In genomic region chrX:39438603-39439602, GRCh38 we compare ENCODE assay signal across 17 cellular contexts.
DNase-seq lines count a peak whose midpoint lies in the region; ATAC-seq and TF ChIP-seq lines count a peak whose summit lies in the region.
"Had no signal": no experiment of that assay in that cellular context is flagged by ENCODE, and none has a peak within 500 bp of the region (broad histone marks: within the 10 kb centered on the region; RNA-seq: fewer than 3 reads in every experiment).

No MANE protein-coding gene starts in this region.

- peaks cover 6% of the 10 kb centered on the region for H3K36me3 Mint-ChIP-seq in stimulated activated naive CD8-positive, alpha-beta T cell treated with anti-CD3 and anti-CD28 coated beads, Interleukin-15, Interleukin-2, amounts not matched to agents 100 ng/mL and 50 ng/mL, for 24 hours (ENCODE audit: low read depth)

- no peaks in the 10 kb centered on the region for H3K36me3 ChIP-seq in upper lobe of right lung
- H3K36me3 ChIP-seq: breast epithelium, heart left ventricle had no signal

- no peak for ATAC-seq in stimulated activated naive CD8-positive, alpha-beta T cell treated with anti-CD3 and anti-CD28 coated beads, Interleukin-15, Interleukin-2, amounts not matched to agents 100 U/mL and 50 U/mL, for 24 hours
- ATAC-seq in upper lobe of right lung (no peak), sciatic nerve (no peak)
- ATAC-seq: left cardiac atrium had no signal

- H3K4me3 Mint-ChIP-seq in stimulated activated naive CD8-positive, alpha-beta T cell treated with anti-CD3 and anti-CD28 coated beads, Interleukin-15, Interleukin-2, amounts not matched to agents 100 ng/mL and 50 ng/mL, for 24 hours: no peak overlapping the region

- no peaks in the 10 kb centered on the region for H3K4me1 ChIP-seq in upper lobe of right lung
- H3K4me1 ChIP-seq: breast epithelium, testis had no signal

- peaks cover 7% of the 10 kb centered on the region for H3K9me3 Mint-ChIP-seq in stimulated activated naive CD8-positive, alpha-beta T cell treated with anti-CD3 and anti-CD28 coated beads, Interleukin-15, Interleukin-2, amounts not matched to agents 100 ng/mL and 50 ng/mL, for 24 hours

- H3K9me3 ChIP-seq in upper lobe of right lung: no peaks in the 10 kb centered on the region
- H3K9me3 ChIP-seq: testis had no signal

- no peaks in the 10 kb centered on the region for H3K27me3 Mint-ChIP-seq in stimulated activated naive CD8-positive, alpha-beta T cell treated with anti-CD3 and anti-CD28 coated beads, Interleukin-15, Interleukin-2, amounts not matched to agents 100 ng/mL and 50 ng/mL, for 24 hours

- H3K27ac Mint-ChIP-seq in stimulated activated naive CD8-positive, alpha-beta T cell treated with anti-CD3 and anti-CD28 coated beads, Interleukin-15, Interleukin-2, amounts not matched to agents 100 ng/mL and 50 ng/mL, for 24 hours: peak overlapping the region; percentile 52

- peaks cover 68% of the 10 kb centered on the region for H3K4me1 Mint-ChIP-seq in stimulated activated naive CD8-positive, alpha-beta T cell treated with anti-CD3 and anti-CD28 coated beads, Interleukin-15, Interleukin-2, amounts not matched to agents 100 ng/mL and 50 ng/mL, for 24 hours (ENCODE audit: low read depth)

- H3K27ac ChIP-seq in upper lobe of right lung: no peak overlapping the region
- H3K27ac ChIP-seq: breast epithelium, SK-N-MC, testis had no signal

- no peaks in the 10 kb centered on the region for H3K27me3 ChIP-seq in upper lobe of right lung
- H3K27me3 ChIP-seq: testis had no signal

- DNase-seq in stimulated activated naive CD8-positive, alpha-beta T cell treated with anti-CD3 and anti-CD28 coated beads, Interleukin-15, Interleukin-2, amounts not matched to agents 100 U/mL and 50 U/mL, for 24 hours: no peak
- DNase-seq in OCI-M1 (lab: John Stamatoyannopoulos, UW): peak; percentile 20
- DNase-seq in foreskin fibroblast: no peak
- no peak for DNase-seq in upper lobe of right lung
- no peak for DNase-seq in sciatic nerve (ENCODE audit: low spot score)
- no peak for DNase-seq in Ammon's horn (ENCODE audit: low spot score)
- DNase-seq in activated CD8-positive, alpha-beta memory T cell treated with anti-CD3 and anti-CD28 coated beads, Interleukin-2, amount 50 U/mL, for 4 hours: no peak
- DNase-seq: activated CD4-positive, CD25-positive, alpha-beta regulatory T cell; activated T-cell treated with anti-CD3 and anti-CD28 coated beads, Interleukin-2, amount 50 U/mL, for 48 hours; heart left ventricle; Karpas-422; left cardiac atrium; NCI-H2029; testis had no signal

- H3K4me3 ChIP-seq in foreskin fibroblast (ENCODE audit: low read depth in 1 of 2, low read length in 2 of 2) (no peak overlapping the region), upper lobe of right lung (no peak overlapping the region)
- H3K4me3 ChIP-seq: breast epithelium, heart left ventricle, SK-N-MC, testis had no signal

- TF ChIP-seq CTCF in foreskin fibroblast (IDR thresholded peaks at IDR 0.05; ENCODE audit: low read depth, low read length) (peak; percentile 17), upper lobe of right lung (IDR thresholded peaks at IDR 0.05) (peak; percentile 6)

- intact Hi-C loops in upper lobe of right lung (cut with DNase I): no loop called here
- intact Hi-C loops in sciatic nerve (cut with DNase I): no loop called here
